24 cellular contexts compared by ENCODE assay signal in genomic region chr1:1825217-1825616, GRCh38. TPM values are rescaled to one million over a fixed set of nuclear protein-coding genes. Genes with fewer than 3 reads are reported as not detected.
DNase-seq lines count a peak whose midpoint lies in the region; ATAC-seq and TF ChIP-seq lines count a peak whose summit lies in the region.
"Had no signal": no experiment of that assay in that cellular context is flagged by ENCODE, and none has a peak within 500 bp of the region (broad histone marks: within the 10 kb centered on the region; RNA-seq: fewer than 3 reads in every experiment).

No MANE protein-coding gene starts in this region.

- no peak for TF ChIP-seq POLR2A in body of pancreas (IDR thresholded peaks at IDR 0.05)

- POLR2A ChIA-PET in OCI-LY7 (lab: Charles Lee), result no interaction called here

- ATAC-seq in activated CD8-positive, alpha-beta memory T cell treated with anti-CD3 and anti-CD28 coated beads, Interleukin-2, amount 10 ng/mL, durations not matched to agents 7 days and 5 days, result no peak
- ATAC-seq in activated naive CD8-positive, alpha-beta T cell treated with anti-CD3 and anti-CD28 coated beads, Interleukin-2, amount 50 U/mL, for 24 hours, result no peak
- ATAC-seq in GM21526 (IDR thresholded peaks at IDR 0.05; ENCODE audit: low FRiP score, unreplicated experiment) (no peak), right cardiac atrium (no peak), body of pancreas (no peak)
- ATAC-seq: psoas muscle had no signal

- intact Hi-C loops in OCI-LY7 (cut with micrococcal nuclease; ENCODE audit: unreplicated experiment) (no loop called here), right cardiac atrium (cut with DNase I) (no loop called here), body of pancreas (cut with DNase I) (no loop called here)

- BruUV-seq in OCI-LY7 (replicated peaks; lab: Mats Ljungman, UMichigan), result no TSS peak

- peak overlapping the region; percentile 45 for H3K27ac ChIP-seq in OCI-LY7 (ENCODE audit: low read depth, low read length, poor library complexity, severe bottlenecking)
- no peak overlapping the region for H3K27ac ChIP-seq in right cardiac atrium (ENCODE audit: low read length)
- H3K27ac ChIP-seq in body of pancreas, result no peak overlapping the region
- H3K27ac ChIP-seq: neural progenitor cell, psoas muscle, SJCRH30, tibial artery had no signal

- H3K79me2 ChIP-seq in OCI-LY7 (ENCODE audit: insufficient read depth, low read depth, low read length), result peaks cover 94% of the 10 kb centered on the region

- peaks cover 24% of the 10 kb centered on the region; the same call in 1 of the 2 replicates for H4K20me1 ChIP-seq in OCI-LY7 (ENCODE audit: insufficient read depth, low read length)

- TF ChIP-seq CTCF in OCI-LY7 (conservative IDR thresholded peaks at IDR 0.05; ENCODE audit: low read length) (no peak), neural crest cell (conservative IDR thresholded peaks at IDR 0.05) (no peak), body of pancreas (IDR thresholded peaks at IDR 0.05) (no peak)

- no peak for DNase-seq in activated CD8-positive, alpha-beta memory T cell treated with anti-CD3 and anti-CD28 coated beads, Interleukin-2, amount 10 ng/mL, durations not matched to agents 7 days and 5 days
- no peak for DNase-seq in activated CD8-positive, alpha-beta memory T cell treated with anti-CD3 and anti-CD28 coated beads for 24 hours
- no peak for DNase-seq in OCI-LY7 (ENCODE audit: low spot score)
- DNase-seq in activated naive CD8-positive, alpha-beta T cell treated with anti-CD3 and anti-CD28 coated beads, Interleukin-2, amount 50 U/mL, for 24 hours, result no peak
- no peak for DNase-seq in neural crest cell (ENCODE audit: low read depth, low spot score)
- no peak for DNase-seq in right cardiac atrium
- no peak for DNase-seq in body of pancreas
- DNase-seq: activated T-cell treated with anti-CD3 and anti-CD28 coated beads, Interleukin-2, amount 50 U/mL, for 48 hours; anterior cingulate cortex; DMS79; GM23248; hypothalamus; kidney; mammary epithelial cell; NCI-H526; OCI-M1; psoas muscle; SJCRH30; T1000 had no signal

- H3K27me3 ChIP-seq in right cardiac atrium (ENCODE audit: control insufficient read depth, insufficient read depth) (no peaks in the 10 kb centered on the region), body of pancreas (no peaks in the 10 kb centered on the region)
- H3K27me3 ChIP-seq: neural progenitor cell, SJCRH30, tibial artery had no signal

- H3K4me1 ChIP-seq in OCI-LY7 (ENCODE audit: insufficient read depth, low read length, poor library complexity, severe bottlenecking) (peaks cover 55% of the 10 kb centered on the region), right cardiac atrium (ENCODE audit: control insufficient read depth, insufficient read depth, low read length) (no peaks in the 10 kb centered on the region), body of pancreas (no peaks in the 10 kb centered on the region)
- H3K4me1 ChIP-seq: psoas muscle, tibial artery had no signal

- H3K9me2 ChIP-seq in OCI-LY7 (ENCODE audit: insufficient read depth, low read length), result no peaks in the 10 kb centered on the region

- no peak overlapping the region for H2AFZ ChIP-seq in OCI-LY7 (ENCODE audit: low read length)
- H2AFZ ChIP-seq: GM23248, neural progenitor cell had no signal

- H3K27ac Mint-ChIP-seq in activated CD8-positive, alpha-beta memory T cell treated with anti-CD3 and anti-CD28 coated beads, Interleukin-2, amount 10 ng/mL, durations not matched to agents 7 days and 5 days, result peak overlapping the region; percentile 60
- H3K27ac Mint-ChIP-seq in activated naive CD8-positive, alpha-beta T cell treated with anti-CD3 and anti-CD28 coated beads, Interleukin-2, amount 50 U/mL, for 24 hours, result peak overlapping the region; percentile 7
- no peak overlapping the region for H3K27ac Mint-ChIP-seq in neural crest cell (ENCODE audit: unreplicated experiment)
- H3K27ac Mint-ChIP-seq: neural progenitor cell had no signal

- no peaks in the 10 kb centered on the region for H3K9me3 ChIP-seq in OCI-LY7 (ENCODE audit: low read length)
- no peaks in the 10 kb centered on the region for H3K9me3 ChIP-seq in right cardiac atrium (ENCODE audit: control insufficient read depth, low read length)
- H3K9me3 ChIP-seq in body of pancreas, result no peaks in the 10 kb centered on the region
- H3K9me3 ChIP-seq: psoas muscle, SJCRH30, tibial artery had no signal

- H3K27me3 Mint-ChIP-seq in activated CD8-positive, alpha-beta memory T cell treated with anti-CD3 and anti-CD28 coated beads, Interleukin-2, amount 10 ng/mL, durations not matched to agents 7 days and 5 days, result no peaks in the 10 kb centered on the region
- no peaks in the 10 kb centered on the region for H3K27me3 Mint-ChIP-seq in activated naive CD8-positive, alpha-beta T cell treated with anti-CD3 and anti-CD28 coated beads, Interleukin-2, amount 50 U/mL, for 24 hours
- H3K27me3 Mint-ChIP-seq in neural crest cell (ENCODE audit: low read depth), result no peaks in the 10 kb centered on the region

- no peak overlapping the region for H3K4me3 ChIP-seq in OCI-LY7 (ENCODE audit: low read depth, low read length, poor library complexity, severe bottlenecking)
- no peak overlapping the region for H3K4me3 ChIP-seq in right cardiac atrium (ENCODE audit: low read length)
- H3K4me3 ChIP-seq in body of pancreas, result no peak overlapping the region
- H3K4me3 ChIP-seq: GM23248, neural progenitor cell, psoas muscle, SJCRH30, smooth muscle cell, tibial artery had no signal

- H3K4me3 Mint-ChIP-seq in activated CD8-positive, alpha-beta memory T cell treated with anti-CD3 and anti-CD28 coated beads, Interleukin-2, amount 10 ng/mL, durations not matched to agents 7 days and 5 days, result no peak overlapping the region
- H3K4me3 Mint-ChIP-seq in activated naive CD8-positive, alpha-beta T cell treated with anti-CD3 and anti-CD28 coated beads, Interleukin-2, amount 50 U/mL, for 24 hours, result no peak overlapping the region
- H3K4me3 Mint-ChIP-seq in neural crest cell, result peak overlapping the region; percentile 28
- H3K4me3 Mint-ChIP-seq: CD14-positive monocyte, neural progenitor cell had no signal

- CTCF ChIA-PET in activated CD8-positive, alpha-beta memory T cell treated with anti-CD3 and anti-CD28 coated beads, Interleukin-2, amount 10 ng/mL, durations not matched to agents 7 days and 5 days (lab: Charles Lee), result no interaction called here
- CTCF ChIA-PET in OCI-LY7 (lab: Charles Lee; ENCODE audit: unreplicated experiment), result no interaction called here

- peaks cover 31% of the 10 kb centered on the region for H3K36me3 Mint-ChIP-seq in activated CD8-positive, alpha-beta memory T cell treated with anti-CD3 and anti-CD28 coated beads, Interleukin-2, amount 10 ng/mL, durations not matched to agents 7 days and 5 days
- H3K36me3 Mint-ChIP-seq in activated naive CD8-positive, alpha-beta T cell treated with anti-CD3 and anti-CD28 coated beads, Interleukin-2, amount 50 U/mL, for 24 hours (ENCODE audit: low read depth), result peaks cover 24% of the 10 kb centered on the region
- peaks cover 13% of the 10 kb centered on the region for H3K36me3 Mint-ChIP-seq in neural crest cell (ENCODE audit: low read depth)

- WGBS in right cardiac atrium, result 94% methylated on average over 5 of the region's 5 CpGs
- WGBS in body of pancreas, 2 donors, result 91 to 95% methylated on average over 5 of the region's 5 CpGs

- H3K36me3 ChIP-seq in OCI-LY7 (ENCODE audit: insufficient read depth, low read length) (peaks cover 99% of the 10 kb centered on the region), body of pancreas (replicated peaks in 1 of 2; ENCODE audit: insufficient read depth in 1 of 2, low read depth in 2 of 2) (peaks cover 0 to 8% of the 10 kb centered on the region in 2 donors)

- no peak overlapping the region for H3K4me2 ChIP-seq in OCI-LY7 (ENCODE audit: low read length)
- H3K4me2 ChIP-seq: neural progenitor cell, smooth muscle cell had no signal

- peaks cover 54% of the 10 kb centered on the region for H3K4me1 Mint-ChIP-seq in activated CD8-positive, alpha-beta memory T cell treated with anti-CD3 and anti-CD28 coated beads, Interleukin-2, amount 10 ng/mL, durations not matched to agents 7 days and 5 days
- peaks cover 34% of the 10 kb centered on the region for H3K4me1 Mint-ChIP-seq in activated naive CD8-positive, alpha-beta T cell treated with anti-CD3 and anti-CD28 coated beads, Interleukin-2, amount 50 U/mL, for 24 hours
- peaks cover 21% of the 10 kb centered on the region for H3K4me1 Mint-ChIP-seq in neural crest cell
- H3K4me1 Mint-ChIP-seq: CD14-positive monocyte had no signal

- no peaks in the 10 kb centered on the region for H3K9me3 Mint-ChIP-seq in activated CD8-positive, alpha-beta memory T cell treated with anti-CD3 and anti-CD28 coated beads, Interleukin-2, amount 10 ng/mL, durations not matched to agents 7 days and 5 days (ENCODE audit: low read depth)
- no peaks in the 10 kb centered on the region for H3K9me3 Mint-ChIP-seq in activated naive CD8-positive, alpha-beta T cell treated with anti-CD3 and anti-CD28 coated beads, Interleukin-2, amount 50 U/mL, for 24 hours
- H3K9me3 Mint-ChIP-seq in neural crest cell, result no peaks in the 10 kb centered on the region
- H3K9me3 Mint-ChIP-seq: CD14-positive monocyte, neural progenitor cell had no signal

RNA-seq across cellular contexts. Expression of gene NADK, which starts 46.9 kb away (rescaled TPM):
- total RNA-seq in activated CD8-positive, alpha-beta memory T cell treated with anti-CD3 and anti-CD28 coated beads, Interleukin-2, amount 10 ng/mL, durations not matched to agents 7 days and 5 days, result 100 to 1,000 TPM in 1 of 2 experiments, 10 to 100 TPM in 1; 97.9 to 100 TPM
- total RNA-seq in OCI-LY7 (2014; rRNA removed; shearing (Covaris generic)), result 144 and 156 TPM in 2 replicates
- total RNA-seq in OCI-LY7 (2022), result 173 and 184 TPM in 2 replicates
- total RNA-seq in neural crest cell, result 88.4 and 91.9 TPM in 2 replicates
- total RNA-seq in right cardiac atrium, result 10 to 100 TPM; 31.8 to 42.8 (median 38.2) TPM
- polyA plus RNA-seq in right cardiac atrium, result 25.5 TPM
- total RNA-seq in body of pancreas, result 10 to 100 TPM; 51.7 to 56.3 TPM
